ENCODE assay signal across 7 cellular contexts in the genomic region with DNA sequence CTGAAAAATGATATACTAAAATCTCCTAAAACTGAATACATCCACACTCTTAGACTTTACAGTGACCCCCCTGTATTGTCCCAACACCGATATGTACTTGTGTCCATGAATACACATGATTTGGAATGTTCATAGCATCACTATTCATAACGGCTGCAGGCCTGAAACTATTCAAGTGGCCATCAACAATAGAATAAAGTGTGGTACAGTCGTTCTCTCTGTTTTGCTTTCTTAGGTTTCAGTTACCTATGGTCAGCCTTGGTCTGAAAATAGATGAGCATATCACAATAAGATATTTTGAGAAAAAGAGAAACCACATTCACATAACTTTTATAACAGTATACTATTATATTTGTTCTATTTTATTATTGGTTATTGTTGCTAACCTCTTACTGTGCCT.
"Had no signal": no experiment of that assay in that cellular context is flagged by ENCODE, and none has a peak within 500 bp of the region (broad histone marks: within the 10 kb centered on the region; RNA-seq: fewer than 3 reads in every experiment).

No MANE protein-coding gene starts in this region.

- H3K4me3 ChIP-seq: GM23338, K562 had no signal

- DNase-seq: H9, HCEC 1CT, HFFc6, IMR-90, KG1 had no signal

- H3K4me2 ChIP-seq: GM23338 had no signal

- H2AFZ ChIP-seq: GM23338 had no signal

- ATAC-seq: GM23338, K562 had no signal
